ENCODE assay signal across 28 cellular contexts in the genomic region with DNA sequence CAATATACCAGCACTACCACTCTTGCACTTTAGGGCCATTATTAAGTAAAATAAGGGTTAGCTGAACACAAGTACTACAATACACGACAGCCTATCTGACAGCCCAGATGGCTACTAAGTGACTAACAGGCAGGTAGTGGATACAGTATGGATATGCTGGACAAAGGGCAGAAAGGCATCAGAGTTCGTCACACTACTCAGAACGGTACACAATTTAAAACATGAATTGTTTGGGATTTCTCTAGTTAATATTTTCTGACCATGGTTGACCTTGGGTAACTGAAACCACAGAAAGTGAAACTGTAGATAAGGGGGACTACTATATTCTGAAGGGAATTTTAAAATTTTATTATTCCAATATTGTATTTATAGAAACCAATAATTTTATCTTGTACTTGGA.
"Had no signal": no experiment of that assay in that cellular context is flagged by ENCODE, and none has a peak within 500 bp of the region (broad histone marks: within the 10 kb centered on the region; RNA-seq: fewer than 3 reads in every experiment).

No MANE protein-coding gene starts in this region.

- H3K36me3 ChIP-seq: esophagus muscularis mucosa, neural progenitor cell, right atrium auricular region, suprapubic skin, transverse colon, vagina had no signal

- H3K27me3 ChIP-seq: esophagus muscularis mucosa, neural progenitor cell, right atrium auricular region, suprapubic skin, transverse colon, vagina had no signal

- H3K27ac ChIP-seq: coronary artery, esophagus muscularis mucosa, neural progenitor cell, parathyroid adenoma, right atrium auricular region, suprapubic skin, transverse colon, vagina had no signal

- H3K4me2 ChIP-seq: neural progenitor cell, smooth muscle cell had no signal

- ATAC-seq: left lobe of liver; naive thymus-derived CD4-positive, alpha-beta T cell; sciatic nerve; stimulated activated naive CD8-positive, alpha-beta T cell treated with anti-CD3 and anti-CD28 coated beads, Interleukin-15, amount 100 ng/mL, for 72 hours had no signal

- H3K9me3 Mint-ChIP-seq: stimulated activated naive CD8-positive, alpha-beta T cell treated with anti-CD3 and anti-CD28 coated beads, Interleukin-15, amount 100 ng/mL, for 72 hours had no signal

- H3K4me1 ChIP-seq: esophagus muscularis mucosa, neural progenitor cell, parathyroid adenoma, right atrium auricular region, transverse colon, vagina had no signal

- H3K36me3 Mint-ChIP-seq: naive thymus-derived CD4-positive, alpha-beta T cell; neural progenitor cell had no signal

- H3K9ac ChIP-seq: neural progenitor cell, parathyroid adenoma had no signal

- H3K27me3 Mint-ChIP-seq: progenitor cell of endocrine pancreas had no signal

- H3K4me3 ChIP-seq: coronary artery, esophagus muscularis mucosa, lung, neural progenitor cell, right atrium auricular region, smooth muscle cell, suprapubic skin, transverse colon, vagina had no signal

- H3K4me3 Mint-ChIP-seq: naive thymus-derived CD4-positive, alpha-beta T cell; nephron; neural progenitor cell; stimulated activated naive CD8-positive, alpha-beta T cell treated with anti-CD3 and anti-CD28 coated beads, Interleukin-15, amount 100 ng/mL, for 72 hours had no signal

- DNase-seq: dermis blood vessel endothelial cell; effector memory CD4-positive, alpha-beta T cell; foreskin melanocyte; mesendoderm; midbrain; naive thymus-derived CD4-positive, alpha-beta T cell; stimulated activated CD4-positive, alpha-beta T cell treated with anti-CD3 and anti-CD28 coated beads, Interleukin-12 subunit alpha, Interleukin-12 subunit beta, amount 100 ng/mL, for 4 hours; stimulated activated CD4-positive, alpha-beta T cell treated with anti-CD3 and anti-CD28 coated beads, Interleukin-1b, Interleukin-23, amount 100 ng/mL, for 48 hours; stimulated activated CD4-positive, alpha-beta T cell treated with anti-CD3 and anti-CD28 coated beads, Interleukin-4, amount 100 ng/mL, for 1 hour; stimulated activated CD8-positive, alpha-beta memory T cell treated with anti-CD3 and anti-CD28 coated beads, Interleukin-4, amount 100 ng/mL, for 48 hours; stimulated activated naive CD4-positive, alpha-beta T cell; stimulated activated naive CD8-positive, alpha-beta T cell treated with anti-CD3 and anti-CD28 coated beads, Interleukin-15, amount 100 ng/mL, for 72 hours; transverse colon had no signal

- H3K9me3 ChIP-seq: right atrium auricular region, suprapubic skin, transverse colon, vagina had no signal

- H2AFZ ChIP-seq: neural progenitor cell, parathyroid adenoma had no signal

- H3K79me2 ChIP-seq: parathyroid adenoma had no signal

- FAIRE-seq: endothelial cell of umbilical vein, keratinocyte had no signal

- H3K4me1 Mint-ChIP-seq: naive thymus-derived CD4-positive, alpha-beta T cell; nephron; neural progenitor cell; stimulated activated naive CD8-positive, alpha-beta T cell treated with anti-CD3 and anti-CD28 coated beads, Interleukin-15, amount 100 ng/mL, for 72 hours had no signal

- H3K27ac Mint-ChIP-seq: naive thymus-derived CD4-positive, alpha-beta T cell; neural progenitor cell; progenitor cell of endocrine pancreas; stimulated activated naive CD8-positive, alpha-beta T cell treated with anti-CD3 and anti-CD28 coated beads, Interleukin-15, amount 100 ng/mL, for 72 hours had no signal
